ENCODE assay signal across 20 cellular contexts in genomic region chr3:139304383-139304782, GRCh38.
"Had no signal": no experiment of that assay in that cellular context is flagged by ENCODE, and none has a peak within 500 bp of the region (broad histone marks: within the 10 kb centered on the region; RNA-seq: fewer than 3 reads in every experiment).

No MANE protein-coding gene starts in this region.

- H3K9me3 Mint-ChIP-seq: activated CD4-positive, alpha-beta T cell treated with anti-CD3 and anti-CD28 coated beads, Interleukin-2, amount 10 ng/mL, durations not matched to agents 7 days and 5 days; activated naive CD4-positive, alpha-beta T cell treated with anti-CD3 and anti-CD28 coated beads for 36 hours; activated T-cell treated with anti-CD3 and anti-CD28 coated beads, Interleukin-2, amount 50 U/mL, for 4 hours; nephron progenitor cell; stimulated activated naive B cell treated with anti-CD40 and anti-IgM and Interleukin-4, amounts not matched to agents 10 μg/mL and 1 μg/mL and 100 μg/mL, for 72 hours had no signal

- H3K27ac Mint-ChIP-seq: activated CD4-positive, alpha-beta T cell treated with anti-CD3 and anti-CD28 coated beads, Interleukin-2, amount 10 ng/mL, durations not matched to agents 7 days and 5 days; activated CD8-positive, alpha-beta T cell treated with anti-CD3 and anti-CD28 coated beads, Interleukin-2, amount 10 ng/mL, durations not matched to agents 7 days and 5 days; activated naive CD4-positive, alpha-beta T cell treated with anti-CD3 and anti-CD28 coated beads for 36 hours; endodermal cell; nephron progenitor cell; stimulated activated naive B cell treated with anti-CD40 and anti-IgM and Interleukin-4, amounts not matched to agents 10 μg/mL and 1 μg/mL and 100 μg/mL, for 72 hours had no signal

- ATAC-seq: activated CD8-positive, alpha-beta T cell treated with anti-CD3 and anti-CD28 coated beads, Interleukin-2, amount 10 ng/mL, durations not matched to agents 7 days and 5 days; activated T-cell treated with anti-CD3 and anti-CD28 coated beads, Interleukin-2, amount 50 U/mL, for 4 hours; gastroesophageal sphincter; heart left ventricle; left lung; stimulated activated naive B cell treated with anti-CD40 and anti-IgM and Interleukin-4, amounts not matched to agents 10 μg/mL and 1 μg/mL and 100 μg/mL, for 72 hours; upper lobe of right lung had no signal

- H3K4me3 Mint-ChIP-seq: activated CD4-positive, alpha-beta T cell treated with anti-CD3 and anti-CD28 coated beads, Interleukin-2, amount 10 ng/mL, durations not matched to agents 7 days and 5 days; activated CD8-positive, alpha-beta T cell treated with anti-CD3 and anti-CD28 coated beads, Interleukin-2, amount 10 ng/mL, durations not matched to agents 7 days and 5 days; activated naive CD4-positive, alpha-beta T cell treated with anti-CD3 and anti-CD28 coated beads for 36 hours; activated T-cell treated with anti-CD3 and anti-CD28 coated beads, Interleukin-2, amount 50 U/mL, for 4 hours; endodermal cell; nephron progenitor cell; stimulated activated naive B cell treated with anti-CD40 and anti-IgM and Interleukin-4, amounts not matched to agents 10 μg/mL and 1 μg/mL and 100 μg/mL, for 72 hours had no signal

- H3K36me3 ChIP-seq: brain microvascular endothelial cell, colonic mucosa, gastroesophageal sphincter, heart left ventricle, left lung, upper lobe of right lung had no signal

- H3K4me3 ChIP-seq: colonic mucosa, gastroesophageal sphincter, heart left ventricle, left lung, upper lobe of right lung had no signal

- H3K9me3 ChIP-seq: colonic mucosa, gastroesophageal sphincter, heart left ventricle, left lung, upper lobe of right lung had no signal

- H3K4me1 ChIP-seq: colonic mucosa, gastroesophageal sphincter, left lung, upper lobe of right lung had no signal

- H3K36me3 Mint-ChIP-seq: stimulated activated naive B cell treated with anti-CD40 and anti-IgM and Interleukin-4, amounts not matched to agents 10 μg/mL and 1 μg/mL and 100 μg/mL, for 72 hours had no signal

- H3K27me3 ChIP-seq: brain microvascular endothelial cell, colonic mucosa, gastroesophageal sphincter, heart left ventricle, left lung, upper lobe of right lung had no signal

- DNase-seq: activated CD4-positive, alpha-beta T cell treated with anti-CD3 and anti-CD28 coated beads, Interleukin-2, amount 10 ng/mL, durations not matched to agents 7 days and 5 days; activated CD8-positive, alpha-beta T cell treated with anti-CD3 and anti-CD28 coated beads, Interleukin-2, amount 10 ng/mL, durations not matched to agents 7 days and 5 days; activated naive CD4-positive, alpha-beta T cell treated with anti-CD3 and anti-CD28 coated beads for 36 hours; activated T-cell treated with anti-CD3 and anti-CD28 coated beads, Interleukin-2, amount 50 U/mL, for 4 hours; aorta; brain microvascular endothelial cell; central memory CD4-positive, alpha-beta T cell; colonic mucosa; endodermal cell; heart left ventricle; kidney; left lung; midbrain; nephron progenitor cell; nucleus accumbens; stimulated activated naive B cell treated with anti-CD40 and anti-IgM and Interleukin-4, amounts not matched to agents 10 μg/mL and 1 μg/mL and 100 μg/mL, for 72 hours; T-helper 9 cell; upper lobe of right lung had no signal

- FAIRE-seq: kidney had no signal

- H3K27ac ChIP-seq: brain microvascular endothelial cell, colonic mucosa, epithelial cell of prostate, gastroesophageal sphincter, heart left ventricle, left lung, upper lobe of right lung had no signal
